In the genomic region with DNA sequence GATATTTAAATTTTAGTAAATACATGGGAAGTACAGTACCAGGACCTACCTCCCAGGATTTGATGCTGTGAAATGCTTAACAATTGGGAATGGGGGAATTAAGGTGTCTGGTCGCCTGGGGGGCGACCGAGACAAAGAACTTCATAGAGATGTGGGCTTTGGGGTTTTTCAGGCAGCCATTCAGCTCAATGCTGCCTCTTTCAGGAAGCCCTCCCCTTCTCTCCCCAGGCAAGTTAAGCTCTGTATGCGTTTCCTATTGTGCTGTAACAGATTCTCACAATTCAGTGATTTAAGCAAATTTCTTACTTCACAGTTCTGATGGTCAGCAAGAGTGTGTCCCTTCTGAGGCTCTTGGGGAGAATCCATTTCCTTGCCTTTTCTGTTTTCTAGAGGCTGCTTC, we compare ENCODE assay signal across 1 cellular context.
TF ChIP-seq lines count a peak whose summit lies in the region.

No MANE protein-coding gene starts in this region.

TF ChIP-seq in H1, 55 proteins besides CTCF, POLR2A, EP300 and RAD21:
- TF ChIP-seq, protein P1, sequence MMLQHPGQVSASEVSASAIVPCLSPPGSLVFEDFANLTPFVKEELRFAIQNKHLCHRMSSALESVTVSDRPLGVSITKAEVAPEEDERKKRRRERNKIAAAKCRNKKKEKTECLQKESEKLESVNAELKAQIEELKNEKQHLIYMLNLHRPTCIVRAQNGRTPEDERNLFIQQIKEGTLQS (IDR thresholded peaks at IDR 0.05; ENCODE audit: insufficient read depth, low read depth, low read length), result no peak
- TF ChIP-seq POU5F1 (IDR thresholded peaks at IDR 0.05; ENCODE audit: low read depth, low read length) (no peak), MAFK (IDR thresholded peaks at IDR 0.05; ENCODE audit: low read depth, low read length) (no peak), CHD2 (IDR thresholded peaks at IDR 0.05; ENCODE audit: low read length) (no peak), RFX5 (IDR thresholded peaks at IDR 0.05; ENCODE audit: borderline replicate concordance, low read depth, low read length) (no peak), TEAD4 (IDR thresholded peaks at IDR 0.05; ENCODE audit: low read depth, low read length) (no peak), SIRT6 (IDR thresholded peaks at IDR 0.05; ENCODE audit: low read length) (no peak), RBBP5 (IDR thresholded peaks at IDR 0.05; ENCODE audit: borderline replicate concordance, low read depth, low read length) (no peak), CREB1 (IDR thresholded peaks at IDR 0.05) (no peak)
- TF ChIP-seq, protein P2, sequence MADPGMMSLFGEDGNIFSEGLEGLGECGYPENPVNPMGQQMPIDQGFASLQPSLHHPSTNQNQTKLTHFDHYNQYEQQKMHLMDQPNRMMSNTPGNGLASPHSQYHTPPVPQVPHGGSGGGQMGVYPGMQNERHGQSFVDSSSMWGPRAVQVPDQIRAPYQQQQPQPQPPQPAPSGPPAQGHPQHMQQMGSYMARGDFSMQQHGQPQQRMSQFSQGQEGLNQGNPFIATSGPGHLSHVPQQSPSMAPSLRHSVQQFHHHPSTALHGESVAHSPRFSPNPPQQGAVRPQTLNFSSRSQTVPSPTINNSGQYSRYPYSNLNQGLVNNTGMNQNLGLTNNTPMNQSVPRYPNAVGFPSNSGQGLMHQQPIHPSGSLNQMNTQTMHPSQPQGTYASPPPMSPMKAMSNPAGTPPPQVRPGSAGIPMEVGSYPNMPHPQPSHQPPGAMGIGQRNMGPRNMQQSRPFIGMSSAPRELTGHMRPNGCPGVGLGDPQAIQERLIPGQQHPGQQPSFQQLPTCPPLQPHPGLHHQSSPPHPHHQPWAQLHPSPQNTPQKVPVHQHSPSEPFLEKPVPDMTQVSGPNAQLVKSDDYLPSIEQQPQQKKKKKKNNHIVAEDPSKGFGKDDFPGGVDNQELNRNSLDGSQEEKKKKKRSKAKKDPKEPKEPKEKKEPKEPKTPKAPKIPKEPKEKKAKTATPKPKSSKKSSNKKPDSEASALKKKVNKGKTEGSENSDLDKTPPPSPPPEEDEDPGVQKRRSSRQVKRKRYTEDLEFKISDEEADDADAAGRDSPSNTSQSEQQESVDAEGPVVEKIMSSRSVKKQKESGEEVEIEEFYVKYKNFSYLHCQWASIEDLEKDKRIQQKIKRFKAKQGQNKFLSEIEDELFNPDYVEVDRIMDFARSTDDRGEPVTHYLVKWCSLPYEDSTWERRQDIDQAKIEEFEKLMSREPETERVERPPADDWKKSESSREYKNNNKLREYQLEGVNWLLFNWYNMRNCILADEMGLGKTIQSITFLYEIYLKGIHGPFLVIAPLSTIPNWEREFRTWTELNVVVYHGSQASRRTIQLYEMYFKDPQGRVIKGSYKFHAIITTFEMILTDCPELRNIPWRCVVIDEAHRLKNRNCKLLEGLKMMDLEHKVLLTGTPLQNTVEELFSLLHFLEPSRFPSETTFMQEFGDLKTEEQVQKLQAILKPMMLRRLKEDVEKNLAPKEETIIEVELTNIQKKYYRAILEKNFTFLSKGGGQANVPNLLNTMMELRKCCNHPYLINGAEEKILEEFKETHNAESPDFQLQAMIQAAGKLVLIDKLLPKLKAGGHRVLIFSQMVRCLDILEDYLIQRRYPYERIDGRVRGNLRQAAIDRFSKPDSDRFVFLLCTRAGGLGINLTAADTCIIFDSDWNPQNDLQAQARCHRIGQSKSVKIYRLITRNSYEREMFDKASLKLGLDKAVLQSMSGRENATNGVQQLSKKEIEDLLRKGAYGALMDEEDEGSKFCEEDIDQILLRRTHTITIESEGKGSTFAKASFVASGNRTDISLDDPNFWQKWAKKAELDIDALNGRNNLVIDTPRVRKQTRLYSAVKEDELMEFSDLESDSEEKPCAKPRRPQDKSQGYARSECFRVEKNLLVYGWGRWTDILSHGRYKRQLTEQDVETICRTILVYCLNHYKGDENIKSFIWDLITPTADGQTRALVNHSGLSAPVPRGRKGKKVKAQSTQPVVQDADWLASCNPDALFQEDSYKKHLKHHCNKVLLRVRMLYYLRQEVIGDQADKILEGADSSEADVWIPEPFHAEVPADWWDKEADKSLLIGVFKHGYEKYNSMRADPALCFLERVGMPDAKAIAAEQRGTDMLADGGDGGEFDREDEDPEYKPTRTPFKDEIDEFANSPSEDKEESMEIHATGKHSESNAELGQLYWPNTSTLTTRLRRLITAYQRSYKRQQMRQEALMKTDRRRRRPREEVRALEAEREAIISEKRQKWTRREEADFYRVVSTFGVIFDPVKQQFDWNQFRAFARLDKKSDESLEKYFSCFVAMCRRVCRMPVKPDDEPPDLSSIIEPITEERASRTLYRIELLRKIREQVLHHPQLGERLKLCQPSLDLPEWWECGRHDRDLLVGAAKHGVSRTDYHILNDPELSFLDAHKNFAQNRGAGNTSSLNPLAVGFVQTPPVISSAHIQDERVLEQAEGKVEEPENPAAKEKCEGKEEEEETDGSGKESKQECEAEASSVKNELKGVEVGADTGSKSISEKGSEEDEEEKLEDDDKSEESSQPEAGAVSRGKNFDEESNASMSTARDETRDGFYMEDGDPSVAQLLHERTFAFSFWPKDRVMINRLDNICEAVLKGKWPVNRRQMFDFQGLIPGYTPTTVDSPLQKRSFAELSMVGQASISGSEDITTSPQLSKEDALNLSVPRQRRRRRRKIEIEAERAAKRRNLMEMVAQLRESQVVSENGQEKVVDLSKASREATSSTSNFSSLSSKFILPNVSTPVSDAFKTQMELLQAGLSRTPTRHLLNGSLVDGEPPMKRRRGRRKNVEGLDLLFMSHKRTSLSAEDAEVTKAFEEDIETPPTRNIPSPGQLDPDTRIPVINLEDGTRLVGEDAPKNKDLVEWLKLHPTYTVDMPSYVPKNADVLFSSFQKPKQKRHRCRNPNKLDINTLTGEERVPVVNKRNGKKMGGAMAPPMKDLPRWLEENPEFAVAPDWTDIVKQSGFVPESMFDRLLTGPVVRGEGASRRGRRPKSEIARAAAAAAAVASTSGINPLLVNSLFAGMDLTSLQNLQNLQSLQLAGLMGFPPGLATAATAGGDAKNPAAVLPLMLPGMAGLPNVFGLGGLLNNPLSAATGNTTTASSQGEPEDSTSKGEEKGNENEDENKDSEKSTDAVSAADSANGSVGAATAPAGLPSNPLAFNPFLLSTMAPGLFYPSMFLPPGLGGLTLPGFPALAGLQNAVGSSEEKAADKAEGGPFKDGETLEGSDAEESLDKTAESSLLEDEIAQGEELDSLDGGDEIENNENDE (IDR thresholded peaks at IDR 0.05; ENCODE audit: insufficient replicate concordance, low read length), result no peak
- TF ChIP-seq, protein P3, sequence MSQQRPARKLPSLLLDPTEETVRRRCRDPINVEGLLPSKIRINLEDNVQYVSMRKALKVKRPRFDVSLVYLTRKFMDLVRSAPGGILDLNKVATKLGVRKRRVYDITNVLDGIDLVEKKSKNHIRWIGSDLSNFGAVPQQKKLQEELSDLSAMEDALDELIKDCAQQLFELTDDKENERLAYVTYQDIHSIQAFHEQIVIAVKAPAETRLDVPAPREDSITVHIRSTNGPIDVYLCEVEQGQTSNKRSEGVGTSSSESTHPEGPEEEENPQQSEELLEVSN (IDR thresholded peaks at IDR 0.05), result no peak
